Comparison of ENCODE assay signal across 18 cellular contexts in the genomic region with DNA sequence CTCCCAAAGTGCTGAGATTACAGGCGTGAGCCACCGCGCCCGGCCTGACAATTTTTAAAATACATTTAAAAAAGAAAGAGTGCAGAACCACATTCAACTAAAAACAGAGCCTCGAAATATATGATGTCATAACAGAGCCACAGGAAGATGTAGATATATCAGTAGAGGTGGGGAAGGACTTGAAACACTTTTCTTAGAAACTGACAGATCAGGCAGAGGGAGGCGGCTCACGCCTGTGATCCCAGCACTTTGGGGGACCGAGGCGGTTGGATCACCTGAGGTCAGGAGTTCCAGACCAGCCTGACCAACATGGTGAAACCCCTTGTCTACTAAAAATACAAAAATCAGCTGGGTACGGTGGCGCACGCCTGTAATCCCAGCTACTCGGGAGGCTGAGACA. TPM values are rescaled to one million over a fixed set of nuclear protein-coding genes. Genes with fewer than 3 reads are reported as not detected.
DNase-seq lines count a peak whose midpoint lies in the region; ATAC-seq, FAIRE-seq and TF ChIP-seq lines count a peak whose summit lies in the region.
"Had no signal": no experiment of that assay in that cellular context is flagged by ENCODE, and none has a peak within 500 bp of the region (broad histone marks: within the 10 kb centered on the region; RNA-seq: fewer than 3 reads in every experiment).

No MANE protein-coding gene starts in this region.

- H3K4me1 ChIP-seq in K562 (replicated peaks in 1 of 2; ENCODE audit: control insufficient read depth in 2 of 2, insufficient read depth in 2 of 2, low read length in 2 of 2) (peaks cover 0 to 28% of the 10 kb centered on the region in 2 experiments; a peak in 2 of 5 replicates), HepG2 (ENCODE audit: insufficient read depth, low read length) (peaks cover 20% of the 10 kb centered on the region), aorta (ENCODE audit: control insufficient read depth in 1 of 2, insufficient read depth in 2 of 2, low read length in 2 of 2) (no peaks in the 10 kb centered on the region), GM23248 (ENCODE audit: insufficient read depth) (no peaks in the 10 kb centered on the region)
- H3K4me1 ChIP-seq: A549 had no signal

- H3K27me3 ChIP-seq in K562 (ENCODE audit: control insufficient read depth in 2 of 2, insufficient read depth in 2 of 2, low read length in 2 of 2), result no peaks in the 10 kb centered on the region
- H3K27me3 ChIP-seq in HepG2 (ENCODE audit: control insufficient read depth in 1 of 2, insufficient read depth in 2 of 2, low read length in 2 of 2), result peaks cover 5 to 41% of the 10 kb centered on the region in 2 experiments; a peak in 3 of 5 replicates
- H3K27me3 ChIP-seq in aorta (ENCODE audit: control insufficient read depth in 1 of 2, insufficient read depth in 2 of 2, low read length in 1 of 2), result no peaks in the 10 kb centered on the region
- peaks cover 18% of the 10 kb centered on the region for H3K27me3 ChIP-seq in GM23248 (replicated peaks; ENCODE audit: insufficient read depth)

- DNase-seq in CD14-positive monocyte (ENCODE audit: low spot score) (peak; percentile 10), K562 (ENCODE audit: extremely low read depth in 1 of 4, low spot score in 3 of 4) (no peak), HepG2 (ENCODE audit: low spot score) (no peak), aorta (peak; percentile 9 to 67), erythroblast (lab: John Stamatoyannopoulos, UW) (no peak), GM23248 (no peak)
- DNase-seq: C1 segment of cervical spinal cord; CD4-positive, alpha-beta T cell had no signal

- peaks cover 9% of the 10 kb centered on the region for H3K4me1 Mint-ChIP-seq in CD14-positive monocyte

- no peaks in the 10 kb centered on the region for H3K9me2 ChIP-seq in GM23248 (ENCODE audit: insufficient read depth)

- H3K27me3 Mint-ChIP-seq in CD14-positive monocyte (ENCODE audit: low read depth in 3 of 3), result peaks cover 0 to 2% (median 0%) of the 10 kb centered on the region in 3 donors

- no peak overlapping the region for H3K27ac Mint-ChIP-seq in CD14-positive monocyte
- H3K27ac Mint-ChIP-seq: CD4-positive, alpha-beta T cell; GM23338 had no signal

- no peaks in the 10 kb centered on the region for H3K9me3 Mint-ChIP-seq in CD14-positive monocyte
- H3K9me3 Mint-ChIP-seq: CD4-positive, alpha-beta T cell; GM23338 had no signal

- no peak for TF ChIP-seq POLR2A in K562 (conservative IDR thresholded peaks at IDR 0.05)
- no peak for TF ChIP-seq POLR2A in HepG2 (IDR thresholded peaks at IDR 0.05; ENCODE audit: insufficient read depth in 1 of 2, low read depth in 2 of 2, low read length in 2 of 2)
- no peak for TF ChIP-seq POLR2A in erythroblast (IDR thresholded peaks at IDR 0.05; ENCODE audit: low read length)

- H3K79me2 ChIP-seq in K562 (ENCODE audit: control insufficient read depth, insufficient read depth, low read length), result no peaks in the 10 kb centered on the region
- H3K79me2 ChIP-seq in HepG2 (ENCODE audit: insufficient read depth, low read length), result no peaks in the 10 kb centered on the region
- H3K79me2 ChIP-seq in GM23248 (ENCODE audit: insufficient read depth), result no peaks in the 10 kb centered on the region

- no peak overlapping the region for H3K9ac ChIP-seq in K562 (ENCODE audit: insufficient read depth in 1 of 2, low read depth in 2 of 2, low read length in 2 of 2)
- H3K9ac ChIP-seq in HepG2 (ENCODE audit: insufficient read depth, low read depth, low read length), result no peak overlapping the region
- no peak overlapping the region for H3K9ac ChIP-seq in GM23248

- no peaks in the 10 kb centered on the region for H3F3A ChIP-seq in GM23248 (ENCODE audit: insufficient read depth)

- CTCF ChIA-PET in K562 (lab: Yijun Ruan, JAX; ENCODE audit: low intra/inter-chr PET ratio) (no interaction called here), HepG2 (lab: Yijun Ruan, JAX; ENCODE audit: low intra/inter-chr PET ratio, low total read pairs) (no interaction called here)

- FAIRE-seq in K562 (lab: Jason Lieb, UNC), result no peak
- FAIRE-seq in HepG2 (lab: Jason Lieb, UNC), result no peak
- FAIRE-seq: A549, D721Med, G401.6, GM12891, GM19239, H54 had no signal

- intact Hi-C loops in CD14-positive monocyte (cut with micrococcal nuclease) (no loop called here), K562 (cut with micrococcal nuclease) (no loop called here), HepG2 (cut with micrococcal nuclease; ENCODE audit: unreplicated experiment) (no loop called here), aorta (cut with DNase I) (no loop called here)

- H2AFZ ChIP-seq in K562 (ENCODE audit: low read depth, low read length) (no peak overlapping the region), HepG2 (ENCODE audit: low read length) (no peak overlapping the region), GM23248 (no peak overlapping the region)
- H2AFZ ChIP-seq: GM23338 had no signal

- no peaks in the 10 kb centered on the region for H3K9me3 ChIP-seq in K562 (replicated peaks; ENCODE audit: control insufficient read depth, insufficient read depth, low read depth, low read length)
- H3K9me3 ChIP-seq in HepG2 (ENCODE audit: low read length), result no peaks in the 10 kb centered on the region
- H3K9me3 ChIP-seq in aorta (ENCODE audit: control insufficient read depth, low read length), result no peaks in the 10 kb centered on the region
- H3K9me3 ChIP-seq in GM23248 (ENCODE audit: low read depth), result no peaks in the 10 kb centered on the region
- H3K9me3 ChIP-seq: A549, Caco-2 had no signal

- no TSS peak for BruUV-seq in K562 (replicated peaks; lab: Mats Ljungman, UMichigan)
- BruUV-seq in HepG2 (replicated peaks; lab: Mats Ljungman, UMichigan), result no TSS peak

- H3K4me3 ChIP-seq in K562 (no peak overlapping the region), HepG2 (replicated peaks in 1 of 3; ENCODE audit: insufficient read depth in 1 of 3, low read depth in 2 of 3, low read length in 3 of 3) (no peak overlapping the region), aorta (ENCODE audit: low read length in 2 of 2) (no peak overlapping the region), GM23248 (no peak overlapping the region)
- H3K4me3 ChIP-seq: A549, GM23338 had no signal

- TF ChIP-seq RAD21 in K562 (CRISPR knock-in tag; conservative IDR thresholded peaks at IDR 0.05 in 1 of 2, IDR thresholded peaks at IDR 0.05 in 1 of 2) (no peak), HepG2 (CRISPR knock-in tag; IDR thresholded peaks at IDR 0.05) (no peak)

- H3K36me3 ChIP-seq in K562 (ENCODE audit: control insufficient read depth, insufficient read depth, low read length) (no peaks in the 10 kb centered on the region), HepG2 (replicated peaks in 1 of 2; ENCODE audit: control insufficient read depth in 1 of 2, insufficient read depth in 2 of 2, low read length in 2 of 2) (no peaks in the 10 kb centered on the region), aorta (ENCODE audit: control insufficient read depth in 1 of 2, insufficient read depth in 2 of 2, low read length in 1 of 2) (no peaks in the 10 kb centered on the region), GM23248 (ENCODE audit: low read depth) (no peaks in the 10 kb centered on the region)

- TF ChIP-seq CTCF in CD14-positive monocyte (IDR thresholded peaks at IDR 0.05) (no peak), K562 (IDR thresholded peaks at IDR 0.05 in 2 of 3, conservative IDR thresholded peaks at IDR 0.05 in 1 of 3; ENCODE audit: insufficient read depth in 2 of 3, low read depth in 1 of 3, low read length in 3 of 3) (no peak), HepG2 (CRISPR knock-in tag; IDR thresholded peaks at IDR 0.05) (no peak)

- ATAC-seq in K562 (no peak), HepG2 (no peak), aorta (ENCODE audit: low FRiP score) (no peak)
- no peak for ATAC-seq in activated CD4-positive, CD25-positive, alpha-beta regulatory T cell treated with anti-CD3 and anti-CD28 coated beads, Interleukin-2, amount 50 U/mL, for 24 hours
- ATAC-seq: A549, GM23338, HCT116 had no signal

- H4K20me1 ChIP-seq in K562 (replicated peaks; ENCODE audit: control insufficient read depth, insufficient read depth, low read length) (no peaks in the 10 kb centered on the region), HepG2 (ENCODE audit: insufficient read depth, low read length) (no peaks in the 10 kb centered on the region), GM23248 (ENCODE audit: insufficient read depth) (no peaks in the 10 kb centered on the region)

- TF ChIP-seq EP300 in K562 (IDR thresholded peaks at IDR 0.05; ENCODE audit: low read length) (no peak), HepG2 (IDR thresholded peaks at IDR 0.05; ENCODE audit: low read depth in 2 of 2, low read length in 2 of 2) (no peak), HepG2 (CRISPR knock-in tag; IDR thresholded peaks at IDR 0.05; ENCODE audit: borderline replicate concordance) (no peak)

- H3K36me3 Mint-ChIP-seq in CD14-positive monocyte, result peaks cover 15 to 18% of the 10 kb centered on the region in 2 donors

- H3K4me3 Mint-ChIP-seq in CD14-positive monocyte, result no peak overlapping the region
- H3K4me3 Mint-ChIP-seq: CD4-positive, alpha-beta T cell; GM23338 had no signal

- no peak overlapping the region for H3K4me2 ChIP-seq in K562 (ENCODE audit: insufficient read depth, low read length)
- no peak overlapping the region for H3K4me2 ChIP-seq in HepG2 (ENCODE audit: low read depth, low read length)
- no peak overlapping the region for H3K4me2 ChIP-seq in GM23248 (ENCODE audit: unreplicated experiment)
- H3K4me2 ChIP-seq: A549, GM23338 had no signal

- no peak overlapping the region for H3K27ac ChIP-seq in K562 (ENCODE audit: extremely low read depth, low read depth, low read length)
- no peak overlapping the region for H3K27ac ChIP-seq in HepG2 (ENCODE audit: extremely low read length, insufficient read depth, low read length)
- H3K27ac ChIP-seq in aorta (ENCODE audit: low read depth in 1 of 2, low read length in 2 of 2), result no peak overlapping the region
- H3K27ac ChIP-seq in GM23248, result no peak overlapping the region
- H3K27ac ChIP-seq: A549 had no signal

- POLR2A ChIA-PET in K562 (lab: Yijun Ruan, JAX), result no interaction called here
- POLR2A ChIA-PET in HepG2 (lab: Yijun Ruan, JAX), result no interaction called here

- 62% methylated on average over 9 of the region's 13 CpGs for WGBS in K562 (ENCODE audit: insufficient coverage, low coverage, missing lambda C conversion rate)
- WGBS in HepG2 (ENCODE audit: low lambda C conversion rate), result 83% methylated on average over 13 of the region's 13 CpGs
- WGBS in aorta, 2 donors, result 96 to 97% methylated on average over 13 of the region's 13 CpGs
- WGBS in GM23248 (ENCODE audit: low coverage in 1 of 2, low lambda C conversion rate in 2 of 2, missing lambda C conversion rate in 2 of 2), 2 experiments, result 84% methylated on average over 13 of the region's 13 CpGs

- H3K9me1 ChIP-seq in K562 (ENCODE audit: control insufficient read depth, insufficient read depth, low read length), result no peaks in the 10 kb centered on the region

- in situ Hi-C loops in K562 (cut with MboI), result no loop called here
- in situ Hi-C loops in HepG2 (cut with HindIII; ENCODE audit: extremely low pct_ligation_motif_present, low pct_unique_long_range_greater_than_20kb), result no loop called here
- in situ Hi-C loops in GM23248 (cut with MboI), result no loop called here

RNA-seq across cellular contexts. Expression of a gene that starts 7.0 kb away (rescaled TPM):
- 1 to 10 TPM; 1.8 to 3.6 TPM for polyA plus RNA-seq in CD14-positive monocyte
- total RNA-seq in K562 (2011; cell fraction: chromatin; rRNA removed; ENCODE audit: low replicate concordance), result 0.39 and 1.0 TPM in 2 replicates
- 0.92 and 1.0 TPM in 2 replicates for total RNA-seq in K562 (2011; cell fraction: nucleolus; rRNA removed)
- 0.51 and 0.61 TPM in 2 replicates for total RNA-seq in K562 (2011; cell fraction: nucleoplasm; rRNA removed)
- total RNA-seq in K562 (2014; rRNA removed), result 0.24 and 0.27 TPM in 2 replicates
- total RNA-seq in K562 (2014; rRNA removed; fragmentation: Illumina TruSeq; extraction: Trizol), result 0.06 and 0.15 TPM in 2 replicates
- total RNA-seq in K562 (2015; rRNA removed; fragmentation: Illumina TruSeq; extraction: Trizol), result 0.98 and 1.1 TPM in 2 replicates
- total RNA-seq in K562 (2021), result 0.54 and 0.66 TPM in 2 replicates
- polyA plus RNA-seq in K562 (2011; rRNA removed), result 0.22 and 0.85 TPM in 2 replicates
- 0.37 and 1.4 TPM in 2 replicates for polyA plus RNA-seq in K562 (2011; cell fraction: cytosol; rRNA removed)
- 0.49 and 1.1 TPM in 2 replicates for polyA plus RNA-seq in K562 (2011; cell fraction: nucleus; rRNA removed)
- polyA plus RNA-seq in K562 (2012), result 1.8 and 2.2 TPM in 2 replicates
- 0.36 and 0.39 TPM in 2 replicates for polyA plus RNA-seq in K562 (2014; fragmentation: Illumina TruSeq; extraction: Trizol)
- polyA plus RNA-seq in K562 (2014; fragmentation: Nextera tagmentation; extraction: Ambion mirVana), result under 1 TPM; 0.06 to 0.13 TPM
- 0.38 and 0.91 TPM in 2 replicates for polyA plus RNA-seq in K562 (2014; rRNA removed)
- polyA minus RNA-seq in K562 (2011; rRNA and poly(A)+ RNA removed), result 0.15 and 1.4 TPM in 2 replicates
- 1.3 TPM in 1 of 2 replicates, not detected in the other for polyA minus RNA-seq in K562 (2011; cell fraction: cytosol; rRNA and poly(A)+ RNA removed)
- polyA minus RNA-seq in K562 (2011; cell fraction: nucleus; rRNA and poly(A)+ RNA removed), result 0.11 and 0.27 TPM in 2 replicates
- not detected in 2 replicates for total RNA-seq in HepG2 (2016; rRNA removed; fragmentation: Illumina TruSeq; extraction: Trizol)
- not detected in 2 replicates for total RNA-seq in HepG2 (2016; cell fraction: cytosol; rRNA removed; fragmentation: Illumina TruSeq; extraction: Trizol; ENCODE audit: low read depth)
- total RNA-seq in HepG2 (2016; cell fraction: insoluble cytoplasmic fraction; rRNA removed; fragmentation: Illumina TruSeq; extraction: Trizol), result not detected in 2 replicates
- total RNA-seq in HepG2 (2016; cell fraction: membrane; rRNA removed; fragmentation: Illumina TruSeq; extraction: Trizol), result not detected in 2 replicates
- not detected in 2 replicates for total RNA-seq in HepG2 (2016; cell fraction: nucleus; rRNA removed; fragmentation: Illumina TruSeq; extraction: Trizol)
- not detected in 2 replicates for polyA plus RNA-seq in HepG2 (2011; rRNA removed)
- not detected in 2 replicates for polyA plus RNA-seq in HepG2 (2011; cell fraction: cytosol; rRNA removed)
- not detected in 2 replicates for polyA plus RNA-seq in HepG2 (2011; cell fraction: nucleus; rRNA removed)
- not detected in 2 replicates for polyA plus RNA-seq in HepG2 (2012)
- not detected in 2 replicates for polyA plus RNA-seq in HepG2 (2016; cell fraction: cytosol; fragmentation: Illumina TruSeq; extraction: Trizol; ENCODE audit: low read depth)
- not detected in 2 replicates for polyA plus RNA-seq in HepG2 (2016; cell fraction: insoluble cytoplasmic fraction; fragmentation: Illumina TruSeq; extraction: Trizol; ENCODE audit: low read depth)
- polyA plus RNA-seq in HepG2 (2016; cell fraction: membrane; fragmentation: Illumina TruSeq; extraction: Trizol; ENCODE audit: low read depth), result not detected in 2 replicates
- not detected in 2 replicates for polyA plus RNA-seq in HepG2 (2016; cell fraction: nucleus; fragmentation: Illumina TruSeq; extraction: Trizol; ENCODE audit: insufficient read depth, low read depth)
- not detected in 2 replicates for polyA minus RNA-seq in HepG2 (2011; rRNA and poly(A)+ RNA removed; ENCODE audit: low replicate concordance)
- not detected in 2 replicates for polyA minus RNA-seq in HepG2 (2011; cell fraction: cytosol; rRNA and poly(A)+ RNA removed)
- polyA minus RNA-seq in HepG2 (2011; cell fraction: nucleus; rRNA and poly(A)+ RNA removed), result not detected in 2 replicates
- total RNA-seq in aorta, result under 1 TPM; 0.16 to 0.39 TPM
- polyA plus RNA-seq in aorta, result 1 to 10 TPM in 1 of 2 donors, not detected in 1; 2.1 TPM
- not detected in 2 replicates for total RNA-seq in GM23248 (2014; rRNA removed; shearing (Covaris generic))
- not detected in 2 replicates for polyA plus RNA-seq in GM23248 (2016; fragmentation: Nextera tagmentation; extraction: Ambion mirVana)
- total RNA-seq: GM23338 had no signal
- polyA plus RNA-seq: A549, GM23338 had no signal

RNA-seq across cellular contexts. Expression of a gene that starts 11.6 kb away (rescaled TPM):
- polyA plus RNA-seq in CD14-positive monocyte (under 1 TPM in 1 of 2 donors, not detected in 1; 0.18 TPM), K562 (2011; rRNA removed) (0.40 and 0.43 TPM in 2 replicates), K562 (2014; fragmentation: Illumina TruSeq; extraction: Trizol) (0.15 and 0.24 TPM in 2 replicates), K562 (2014; fragmentation: Nextera tagmentation; extraction: Ambion mirVana) (under 1 TPM; 0.06 to 0.10 TPM), K562 (2014; rRNA removed) (0.15 and 0.85 TPM in 2 replicates), HepG2 (2011; rRNA removed) (0.12 and 0.31 TPM in 2 replicates), aorta (1 to 10 TPM; 1.5 to 4.2 TPM), GM23248 (2016; fragmentation: Nextera tagmentation; extraction: Ambion mirVana) (not detected in 2 replicates)
- total RNA-seq in K562 (2011; cell fraction: chromatin; rRNA removed; ENCODE audit: low replicate concordance), result 2.1 and 2.8 TPM in 2 replicates
- 0.39 and 1.3 TPM in 2 replicates for total RNA-seq in K562 (2011; cell fraction: nucleolus; rRNA removed)
- 0.69 and 1.2 TPM in 2 replicates for total RNA-seq in K562 (2011; cell fraction: nucleoplasm; rRNA removed)
- total RNA-seq in K562 (2014; rRNA removed) (0.09 and 0.33 TPM in 2 replicates), K562 (2014; rRNA removed; fragmentation: Illumina TruSeq; extraction: Trizol) (0.10 and 0.22 TPM in 2 replicates), K562 (2015; rRNA removed; fragmentation: Illumina TruSeq; extraction: Trizol) (0.30 and 0.43 TPM in 2 replicates), K562 (2021) (0.33 and 0.34 TPM in 2 replicates), HepG2 (2016; rRNA removed; fragmentation: Illumina TruSeq; extraction: Trizol) (0.11 TPM in 1 of 2 replicates, not detected in the other), aorta (1 to 10 TPM in 1 of 2 donors, under 1 TPM in 1; 0.10 to 3.2 TPM)
- 0.16 and 0.18 TPM in 2 replicates for polyA plus RNA-seq in K562 (2011; cell fraction: cytosol; rRNA removed)
- polyA plus RNA-seq in K562 (2011; cell fraction: nucleus; rRNA removed), result 2.0 and 2.7 TPM in 2 replicates
- 0.61 and 1.1 TPM in 2 replicates for polyA plus RNA-seq in K562 (2012)
- polyA minus RNA-seq in K562 (2011; rRNA and poly(A)+ RNA removed), result 0.21 and 0.24 TPM in 2 replicates
- not detected in 2 replicates for polyA minus RNA-seq in K562 (2011; cell fraction: cytosol; rRNA and poly(A)+ RNA removed)
- polyA minus RNA-seq in K562 (2011; cell fraction: nucleus; rRNA and poly(A)+ RNA removed), result 0.27 and 1.2 TPM in 2 replicates
- not detected in 2 replicates for total RNA-seq in HepG2 (2016; cell fraction: cytosol; rRNA removed; fragmentation: Illumina TruSeq; extraction: Trizol; ENCODE audit: low read depth)
- 0.17 TPM in 1 of 2 replicates, not detected in the other for total RNA-seq in HepG2 (2016; cell fraction: insoluble cytoplasmic fraction; rRNA removed; fragmentation: Illumina TruSeq; extraction: Trizol)
- not detected in 2 replicates for total RNA-seq in HepG2 (2016; cell fraction: membrane; rRNA removed; fragmentation: Illumina TruSeq; extraction: Trizol)
- 0.12 and 0.28 TPM in 2 replicates for total RNA-seq in HepG2 (2016; cell fraction: nucleus; rRNA removed; fragmentation: Illumina TruSeq; extraction: Trizol)
- 0.05 and 0.09 TPM in 2 replicates for polyA plus RNA-seq in HepG2 (2011; cell fraction: cytosol; rRNA removed)
- 0.47 and 1.1 TPM in 2 replicates for polyA plus RNA-seq in HepG2 (2011; cell fraction: nucleus; rRNA removed)
- 0.29 and 0.46 TPM in 2 replicates for polyA plus RNA-seq in HepG2 (2012)
- not detected in 2 replicates for polyA plus RNA-seq in HepG2 (2016; cell fraction: cytosol; fragmentation: Illumina TruSeq; extraction: Trizol; ENCODE audit: low read depth)
- polyA plus RNA-seq in HepG2 (2016; cell fraction: insoluble cytoplasmic fraction; fragmentation: Illumina TruSeq; extraction: Trizol; ENCODE audit: low read depth), result not detected in 2 replicates
- 0.08 TPM in 1 of 2 replicates, not detected in the other for polyA plus RNA-seq in HepG2 (2016; cell fraction: membrane; fragmentation: Illumina TruSeq; extraction: Trizol; ENCODE audit: low read depth)
- not detected in 2 replicates for polyA plus RNA-seq in HepG2 (2016; cell fraction: nucleus; fragmentation: Illumina TruSeq; extraction: Trizol; ENCODE audit: insufficient read depth, low read depth)
- polyA minus RNA-seq in HepG2 (2011; rRNA and poly(A)+ RNA removed; ENCODE audit: low replicate concordance), result not detected in 2 replicates
- polyA minus RNA-seq in HepG2 (2011; cell fraction: cytosol; rRNA and poly(A)+ RNA removed), result not detected in 2 replicates
- 0.39 TPM in 1 of 2 replicates, not detected in the other for polyA minus RNA-seq in HepG2 (2011; cell fraction: nucleus; rRNA and poly(A)+ RNA removed)
- not detected in 2 replicates for total RNA-seq in GM23248 (2014; rRNA removed; shearing (Covaris generic))
- total RNA-seq: Caco-2; CD4-positive, alpha-beta T cell had no signal

RNA-seq across cellular contexts. Expression of a gene that starts 20.1 kb away (rescaled TPM):
- polyA plus RNA-seq in CD14-positive monocyte, result not detected
- total RNA-seq in K562 (2011; cell fraction: chromatin; rRNA removed; ENCODE audit: low replicate concordance), result not detected in 2 replicates
- not detected in 2 replicates for total RNA-seq in K562 (2011; cell fraction: nucleolus; rRNA removed)
- total RNA-seq in K562 (2011; cell fraction: nucleoplasm; rRNA removed), result not detected in 2 replicates
- not detected in 2 replicates for total RNA-seq in K562 (2014; rRNA removed)
- total RNA-seq in K562 (2014; rRNA removed; fragmentation: Illumina TruSeq; extraction: Trizol), result not detected in 2 replicates
- total RNA-seq in K562 (2015; rRNA removed; fragmentation: Illumina TruSeq; extraction: Trizol), result not detected in 2 replicates
- not detected in 2 replicates for total RNA-seq in K562 (2021)
- not detected in 2 replicates for polyA plus RNA-seq in K562 (2011; rRNA removed)
- polyA plus RNA-seq in K562 (2011; cell fraction: cytosol; rRNA removed), result not detected in 2 replicates
- polyA plus RNA-seq in K562 (2011; cell fraction: nucleus; rRNA removed), result not detected in 2 replicates
- not detected in 2 replicates for polyA plus RNA-seq in K562 (2012)
- not detected in 2 replicates for polyA plus RNA-seq in K562 (2014; fragmentation: Illumina TruSeq; extraction: Trizol)
- polyA plus RNA-seq in K562 (2014; fragmentation: Nextera tagmentation; extraction: Ambion mirVana), result not detected
- not detected in 2 replicates for polyA plus RNA-seq in K562 (2014; rRNA removed)
- not detected in 2 replicates for polyA minus RNA-seq in K562 (2011; rRNA and poly(A)+ RNA removed)
- not detected in 2 replicates for polyA minus RNA-seq in K562 (2011; cell fraction: cytosol; rRNA and poly(A)+ RNA removed)
- polyA minus RNA-seq in K562 (2011; cell fraction: nucleus; rRNA and poly(A)+ RNA removed), result not detected in 2 replicates
- total RNA-seq in HepG2 (2016; rRNA removed; fragmentation: Illumina TruSeq; extraction: Trizol), result not detected in 2 replicates
- total RNA-seq in HepG2 (2016; cell fraction: cytosol; rRNA removed; fragmentation: Illumina TruSeq; extraction: Trizol; ENCODE audit: low read depth), result not detected in 2 replicates
- not detected in 2 replicates for total RNA-seq in HepG2 (2016; cell fraction: insoluble cytoplasmic fraction; rRNA removed; fragmentation: Illumina TruSeq; extraction: Trizol)
- not detected in 2 replicates for total RNA-seq in HepG2 (2016; cell fraction: membrane; rRNA removed; fragmentation: Illumina TruSeq; extraction: Trizol)
- total RNA-seq in HepG2 (2016; cell fraction: nucleus; rRNA removed; fragmentation: Illumina TruSeq; extraction: Trizol), result not detected in 2 replicates
- not detected in 2 replicates for polyA plus RNA-seq in HepG2 (2011; rRNA removed)
- not detected in 2 replicates for polyA plus RNA-seq in HepG2 (2011; cell fraction: cytosol; rRNA removed)
- polyA plus RNA-seq in HepG2 (2011; cell fraction: nucleus; rRNA removed), result not detected in 2 replicates
- not detected in 2 replicates for polyA plus RNA-seq in HepG2 (2012)
- polyA plus RNA-seq in HepG2 (2016; cell fraction: cytosol; fragmentation: Illumina TruSeq; extraction: Trizol; ENCODE audit: low read depth), result not detected in 2 replicates
- polyA plus RNA-seq in HepG2 (2016; cell fraction: insoluble cytoplasmic fraction; fragmentation: Illumina TruSeq; extraction: Trizol; ENCODE audit: low read depth), result not detected in 2 replicates
- not detected in 2 replicates for polyA plus RNA-seq in HepG2 (2016; cell fraction: membrane; fragmentation: Illumina TruSeq; extraction: Trizol; ENCODE audit: low read depth)
- not detected in 2 replicates for polyA plus RNA-seq in HepG2 (2016; cell fraction: nucleus; fragmentation: Illumina TruSeq; extraction: Trizol; ENCODE audit: insufficient read depth, low read depth)
- not detected in 2 replicates for polyA minus RNA-seq in HepG2 (2011; rRNA and poly(A)+ RNA removed; ENCODE audit: low replicate concordance)
- polyA minus RNA-seq in HepG2 (2011; cell fraction: cytosol; rRNA and poly(A)+ RNA removed), result not detected in 2 replicates
- not detected in 2 replicates for polyA minus RNA-seq in HepG2 (2011; cell fraction: nucleus; rRNA and poly(A)+ RNA removed)
- total RNA-seq in aorta, result not detected
- polyA plus RNA-seq in aorta, result not detected
- total RNA-seq in GM23248 (2014; rRNA removed; shearing (Covaris generic)), result not detected in 2 replicates
- not detected in 2 replicates for polyA plus RNA-seq in GM23248 (2016; fragmentation: Nextera tagmentation; extraction: Ambion mirVana)
- total RNA-seq: Caco-2; CD4-positive, alpha-beta T cell; GM23338 had no signal
- polyA plus RNA-seq: A549, GM23338 had no signal

Comparison
In these comparisons a context has a peak if more than half of its experiments do, and no peak if none do; other contexts are left out.
1. DNase-seq: peak in CD14-positive monocyte (single experiment) and aorta (2 of 2); none in K562 (0 of 4), HepG2 (single experiment), erythroblast (0 of 2) and GM23248 (single experiment).